8 cellular contexts compared by ENCODE assay signal in the genomic region with DNA sequence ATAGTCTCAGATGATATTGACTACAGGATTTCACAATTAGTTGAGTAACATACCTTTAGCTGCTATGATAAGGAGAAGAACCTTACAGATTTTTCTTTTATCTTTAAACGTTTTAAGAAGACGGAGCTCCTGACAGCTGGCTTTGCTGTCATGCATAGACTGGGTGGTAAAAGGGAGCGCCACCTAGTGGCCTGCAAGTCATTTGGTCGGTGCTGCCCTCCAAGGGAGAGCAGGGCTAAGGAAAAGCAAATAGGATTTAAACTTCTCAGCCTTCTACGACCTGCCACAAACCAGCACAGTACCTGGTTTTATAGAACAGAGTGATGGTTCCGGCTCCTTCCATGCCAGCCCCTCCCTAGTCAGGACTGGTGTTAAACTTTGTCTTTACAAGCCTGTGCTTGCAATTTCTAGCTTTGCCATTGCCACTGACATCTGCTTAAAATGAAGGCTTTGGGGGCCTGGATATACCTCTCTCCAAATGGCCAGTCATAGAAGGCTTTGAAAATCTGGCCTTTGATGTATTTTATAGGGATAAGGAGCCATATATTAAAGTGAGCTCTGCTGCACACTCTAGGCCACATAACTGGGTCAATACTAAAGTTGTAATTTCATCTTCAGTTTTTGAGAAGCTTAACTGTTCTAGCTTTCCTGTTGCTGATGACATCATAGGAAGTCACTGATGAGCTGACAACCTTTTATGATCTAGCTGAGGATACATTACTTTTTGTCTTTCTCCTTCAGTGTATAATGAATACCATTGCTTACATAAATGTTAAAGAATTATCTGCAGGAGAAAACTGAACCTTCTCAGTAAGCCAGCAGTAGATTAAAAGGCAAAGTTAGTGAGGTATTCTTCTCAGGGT. TPM values are rescaled to one million over a fixed set of nuclear protein-coding genes. Genes with fewer than 3 reads are reported as not detected.
DNase-seq lines count a peak whose midpoint lies in the region; ATAC-seq and TF ChIP-seq lines count a peak whose summit lies in the region.

No MANE protein-coding gene starts in this region.

- H3K4me1 ChIP-seq in PC-9 (replicated peaks; ENCODE audit: insufficient read depth) (no peaks in the 10 kb centered on the region), gastroesophageal sphincter (peaks cover 5 to 58% (median 13%) of the 10 kb centered on the region in 3 donors), parathyroid adenoma (peaks cover 16% of the 10 kb centered on the region)

- no TSS peak for BruUV-seq in PC-9 (replicated peaks; lab: Mats Ljungman, UMichigan)

- H3K79me2 ChIP-seq in PC-9 (ENCODE audit: low read depth) (no peaks in the 10 kb centered on the region), parathyroid adenoma (no peaks in the 10 kb centered on the region)

- no peak overlapping the region for H3K9ac ChIP-seq in parathyroid adenoma

- H3K27me3 ChIP-seq in PC-9 (ENCODE audit: insufficient read depth, low read depth) (no peaks in the 10 kb centered on the region), gastroesophageal sphincter (no peaks in the 10 kb centered on the region), parathyroid adenoma (ENCODE audit: control insufficient read depth, insufficient read depth, low read length) (no peaks in the 10 kb centered on the region)

- H3K27me3 Mint-ChIP-seq in activated T-helper 2 cell treated with anti-CD3 and anti-CD28 coated beads, Interferon-gamma antibody, Interleukin-2, Interleukin-4, amounts not matched to agents 10 μg/mL and 5 μg/mL and 100 μg/mL, durations not matched to agents 14 hours and 24 hours and 36 hours (ENCODE audit: low read depth): peaks cover 12% of the 10 kb centered on the region

- CTCF ChIA-PET in PC-9 (lab: Charles Lee): interaction anchor here (0.5 to 1.3 kb wide), 3 partner anchors 188 to 698 kb away, joined by 3 to 6 read pairs (median 3); no protein-coding TSS in a partner anchor

- TF ChIP-seq EP300 in gastroesophageal sphincter (IDR thresholded peaks at IDR 0.05): no peak

- peak; percentile 79 for DNase-seq in EL
- DNase-seq in HUDEP-2 (lab: John Stamatoyannopoulos, UW; ENCODE audit: unreplicated experiment in 76 of 76): peak in 52 of 76 experiments; percentile 1 to 61 (median 24)
- peak in 1 of 2 experiments; percentile 46 for DNase-seq in PC-9
- peak; percentile 27 for DNase-seq in activated T-helper 2 cell treated with anti-CD3 and anti-CD28 coated beads, Interferon-gamma antibody, Interleukin-2, Interleukin-4, amounts not matched to agents 10 μg/mL and 5 μg/mL and 100 μg/mL, durations not matched to agents 14 hours and 24 hours and 36 hours (ENCODE audit: low spot score)
- no peak for DNase-seq in effector CD4-positive, alpha-beta T cell

- H3K36me3 Mint-ChIP-seq in activated T-helper 2 cell treated with anti-CD3 and anti-CD28 coated beads, Interferon-gamma antibody, Interleukin-2, Interleukin-4, amounts not matched to agents 10 μg/mL and 5 μg/mL and 100 μg/mL, durations not matched to agents 14 hours and 24 hours and 36 hours (ENCODE audit: low read depth): no peaks in the 10 kb centered on the region

- H3K27ac Mint-ChIP-seq in activated T-helper 2 cell treated with anti-CD3 and anti-CD28 coated beads, Interferon-gamma antibody, Interleukin-2, Interleukin-4, amounts not matched to agents 10 μg/mL and 5 μg/mL and 100 μg/mL, durations not matched to agents 14 hours and 24 hours and 36 hours: no peak overlapping the region

- POLR2A ChIA-PET in PC-9 (lab: Charles Lee; ENCODE audit: unreplicated experiment): no interaction called here

- H3K4me1 Mint-ChIP-seq in activated T-helper 2 cell treated with anti-CD3 and anti-CD28 coated beads, Interferon-gamma antibody, Interleukin-2, Interleukin-4, amounts not matched to agents 10 μg/mL and 5 μg/mL and 100 μg/mL, durations not matched to agents 14 hours and 24 hours and 36 hours (ENCODE audit: low read depth): no peaks in the 10 kb centered on the region

- ATAC-seq in GM21576 (IDR thresholded peaks at IDR 0.05; ENCODE audit: unreplicated experiment) (peak; percentile 92), gastroesophageal sphincter (peak; percentile 61)

- no peak for TF ChIP-seq POLR2A in gastroesophageal sphincter (IDR thresholded peaks at IDR 0.05)

- H3K27ac ChIP-seq in PC-9 (no peak overlapping the region), gastroesophageal sphincter (peak overlapping the region; percentile 18 to 52 (median 47)), parathyroid adenoma (peak overlapping the region; percentile 15)

- H3K9me2 ChIP-seq in PC-9 (ENCODE audit: insufficient read depth): no peaks in the 10 kb centered on the region

- H3K4me3 ChIP-seq in PC-9: no peak overlapping the region
- no peak overlapping the region for H3K4me3 ChIP-seq in gastroesophageal sphincter
- H3K4me3 ChIP-seq in parathyroid adenoma (ENCODE audit: low read depth, low read length): no peak overlapping the region

- H3K9me3 Mint-ChIP-seq in activated T-helper 2 cell treated with anti-CD3 and anti-CD28 coated beads, Interferon-gamma antibody, Interleukin-2, Interleukin-4, amounts not matched to agents 10 μg/mL and 5 μg/mL and 100 μg/mL, durations not matched to agents 14 hours and 24 hours and 36 hours: no peaks in the 10 kb centered on the region

- intact Hi-C loops in PC-9 (cut with micrococcal nuclease; ENCODE audit: unreplicated experiment): loop anchor here (5.0 kb wide), 1 partner anchor 186 kb away; no protein-coding TSS in a partner anchor
- intact Hi-C loops in activated T-helper 2 cell treated with anti-CD3 and anti-CD28 coated beads, Interferon-gamma antibody, Interleukin-2, Interleukin-4, amounts not matched to agents 10 μg/mL and 5 μg/mL and 100 μg/mL, durations not matched to agents 14 hours and 24 hours and 36 hours (cut with micrococcal nuclease): loop anchor here (1.0 to 10.0 kb wide), 2 partner anchors 188 to 1012 kb away; no protein-coding TSS in a partner anchor

- WGBS in gastroesophageal sphincter (ENCODE audit: low coverage in 1 of 2), 2 donors: 3 to 14% methylated on average over 5 to 6 of the region's 6 CpGs

- no peaks in the 10 kb centered on the region for H4K20me1 ChIP-seq in PC-9 (ENCODE audit: insufficient read depth)

- TF ChIP-seq CTCF in PC-9 (conservative IDR thresholded peaks at IDR 0.05): peak; percentile 80
- peak; percentile 69 to 92 (median 84) for TF ChIP-seq CTCF in gastroesophageal sphincter (IDR thresholded peaks at IDR 0.05)
- TF ChIP-seq CTCF in parathyroid adenoma (IDR thresholded peaks at IDR 0.05): peak; percentile 72

- no peaks in the 10 kb centered on the region; the same call in 1 of the 2 replicates for H3K9me3 ChIP-seq in PC-9 (ENCODE audit: insufficient read depth, low read depth)
- no peaks in the 10 kb centered on the region for H3K9me3 ChIP-seq in gastroesophageal sphincter
- no peaks in the 10 kb centered on the region for H3K9me3 ChIP-seq in parathyroid adenoma (ENCODE audit: control insufficient read depth, low read length)

- no peaks in the 10 kb centered on the region for H3K36me3 ChIP-seq in PC-9 (ENCODE audit: low read depth)
- no peaks in the 10 kb centered on the region for H3K36me3 ChIP-seq in gastroesophageal sphincter
- no peaks in the 10 kb centered on the region for H3K36me3 ChIP-seq in parathyroid adenoma (ENCODE audit: control insufficient read depth, insufficient read depth, low read length)

- H2AFZ ChIP-seq in PC-9: no peak overlapping the region
- peak overlapping the region; percentile 66 for H2AFZ ChIP-seq in parathyroid adenoma

- no peak overlapping the region for H3K4me3 Mint-ChIP-seq in activated T-helper 2 cell treated with anti-CD3 and anti-CD28 coated beads, Interferon-gamma antibody, Interleukin-2, Interleukin-4, amounts not matched to agents 10 μg/mL and 5 μg/mL and 100 μg/mL, durations not matched to agents 14 hours and 24 hours and 36 hours (ENCODE audit: low read depth)

- H3K4me2 ChIP-seq in PC-9 (no peak overlapping the region), parathyroid adenoma (ENCODE audit: low read length) (no peak overlapping the region)

- H3F3A ChIP-seq in PC-9 (ENCODE audit: insufficient read depth, low read depth): no peaks in the 10 kb centered on the region

RNA-seq across cellular contexts. Expression of a gene that starts 31.1 kb away (rescaled TPM):
- not detected in 2 replicates for total RNA-seq in PC-9 (2021)
- not detected in 2 replicates for total RNA-seq in activated T-helper 2 cell treated with anti-CD3 and anti-CD28 coated beads, Interferon-gamma antibody, Interleukin-2, Interleukin-4, amounts not matched to agents 10 μg/mL and 5 μg/mL and 100 μg/mL, durations not matched to agents 14 hours and 24 hours and 36 hours
- total RNA-seq in gastroesophageal sphincter: 100 to 1,000 TPM in 3 of 4 donors, 10 to 100 TPM in 1; 21.3 to 138 (median 125) TPM

Comparison
In these comparisons a context has a peak if more than half of its experiments do, and no peak if none do; other contexts are left out.
1. RNA of a gene that starts 31.1 kb away (total RNA-seq): 21.3 to 138 TPM in gastroesophageal sphincter; not detected in PC-9 and not detected in activated T-helper 2 cell treated with anti-CD3 and anti-CD28 coated beads, Interferon-gamma antibody, Interleukin-2, Interleukin-4, amounts not matched to agents 10 μg/mL and 5 μg/mL and 100 μg/mL, durations not matched to agents 14 hours and 24 hours and 36 hours; every median in the first group is over 10 times any median in the second.
2. Peak in every context shown above with its lines, with median percentiles within 50 percentile points of each other: CTCF ChIP-seq.